Comparison of ENCODE assay signal across 9 cellular contexts in the genomic region with DNA sequence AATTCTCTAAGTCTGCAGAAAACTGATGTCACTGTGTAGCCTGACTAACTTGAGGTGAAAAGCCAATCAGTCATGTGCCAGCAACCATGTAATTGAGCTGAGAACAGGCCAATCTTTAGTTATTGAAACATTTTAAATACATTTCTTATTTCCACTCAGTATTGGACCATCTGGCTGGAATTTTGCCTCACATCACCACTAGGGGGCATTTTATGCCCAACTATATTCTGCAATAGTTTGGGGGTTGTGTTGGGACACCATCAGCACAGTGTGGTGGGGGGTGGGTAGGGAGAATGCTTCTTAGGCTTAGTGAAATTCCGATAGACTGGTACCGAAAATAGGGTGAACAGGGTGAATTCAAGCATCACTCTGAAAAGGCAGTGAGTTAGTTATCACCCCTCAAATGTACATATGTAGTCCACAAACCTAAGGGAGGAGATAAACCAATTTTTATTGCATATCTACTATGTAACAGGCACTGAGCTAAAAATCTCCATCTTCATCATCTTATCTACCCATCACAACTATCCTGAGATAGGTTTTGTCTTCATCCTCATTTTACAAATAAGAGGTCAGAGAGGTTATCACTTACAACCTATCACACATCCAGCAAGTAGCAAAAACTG. TPM values are rescaled to one million over a fixed set of nuclear protein-coding genes. Genes with fewer than 3 reads are reported as not detected.
DNase-seq lines count a peak whose midpoint lies in the region; ATAC-seq and TF ChIP-seq lines count a peak whose summit lies in the region.
"Had no signal": no experiment of that assay in that cellular context is flagged by ENCODE, and none has a peak within 500 bp of the region (broad histone marks: within the 10 kb centered on the region; RNA-seq: fewer than 3 reads in every experiment).

No MANE protein-coding gene starts in this region.

- H3K4me3 Mint-ChIP-seq in endothelial cell (ENCODE audit: unreplicated experiment) = no peak overlapping the region
- H3K4me3 Mint-ChIP-seq: effector memory CD8-positive, alpha-beta T cell had no signal

- no peak overlapping the region for H3K27ac Mint-ChIP-seq in endothelial cell (ENCODE audit: unreplicated experiment)
- H3K27ac Mint-ChIP-seq: effector memory CD8-positive, alpha-beta T cell had no signal

- H3K4me1 Mint-ChIP-seq in endothelial cell (ENCODE audit: unreplicated experiment) = no peaks in the 10 kb centered on the region

- no peaks in the 10 kb centered on the region for H3K36me3 Mint-ChIP-seq in endothelial cell (ENCODE audit: low read depth, unreplicated experiment)

- TF ChIP-seq CTCF in endothelial cell (IDR thresholded peaks at IDR 0.05; ENCODE audit: unreplicated experiment) (peak; percentile 85), retinal pigment epithelial cell (conservative IDR thresholded peaks at IDR 0.05; ENCODE audit: low read depth, low read length) (peak; percentile 87)

- H3K9me3 Mint-ChIP-seq in endothelial cell (ENCODE audit: unreplicated experiment) = no peaks in the 10 kb centered on the region
- H3K9me3 Mint-ChIP-seq: effector memory CD8-positive, alpha-beta T cell had no signal

- ATAC-seq in HG02571 (IDR thresholded peaks at IDR 0.05; ENCODE audit: unreplicated experiment) = peak; percentile 71
- ATAC-seq: effector memory CD8-positive, alpha-beta T cell had no signal

- H3K27me3 Mint-ChIP-seq in endothelial cell (ENCODE audit: unreplicated experiment) = no peaks in the 10 kb centered on the region
- H3K27me3 Mint-ChIP-seq: effector memory CD8-positive, alpha-beta T cell had no signal

- DNase-seq in stimulated activated CD4-positive, alpha-beta T cell treated with anti-CD3 and anti-CD28 coated beads, Interleukin-15, amount 100 ng/mL, for 24 hours = peak; percentile 30
- no peak for DNase-seq in stimulated activated CD4-positive, alpha-beta T cell treated with anti-CD3 and anti-CD28 coated beads, Interleukin-12 subunit alpha, Interleukin-12 subunit beta, amount 100 ng/mL, for 4 hours
- DNase-seq in NCI-H446 treated with DMSO at 0.1 percent for 48 hours (lab: John Stamatoyannopoulos, UW) = peak; percentile 11
- DNase-seq in endothelial cell (ENCODE audit: low spot score) = peak; percentile 42
- no peak for DNase-seq in retinal pigment epithelial cell (ENCODE audit: low read depth)
- no peak for DNase-seq in OCI-M2 (lab: John Stamatoyannopoulos, UW; ENCODE audit: unreplicated experiment)
- no peak for DNase-seq in GOT3 (lab: John Stamatoyannopoulos, UW)

- no peak overlapping the region for H3K4me3 ChIP-seq in retinal pigment epithelial cell (ENCODE audit: low read length)

RNA-seq across cellular contexts. Expression of a gene that starts 17.8 kb away (rescaled TPM):
- not detected for total RNA-seq in endothelial cell (ENCODE audit: unreplicated experiment)

Comparison
In these comparisons a context has a peak if more than half of its experiments do, and no peak if none do; other contexts are left out.
1. DNase-seq: peak in stimulated activated CD4-positive, alpha-beta T cell treated with anti-CD3 and anti-CD28 coated beads, Interleukin-15, amount 100 ng/mL, for 24 hours (single experiment), NCI-H446 treated with DMSO at 0.1 percent for 48 hours (single experiment) and endothelial cell (single experiment); none in stimulated activated CD4-positive, alpha-beta T cell treated with anti-CD3 and anti-CD28 coated beads, Interleukin-12 subunit alpha, Interleukin-12 subunit beta, amount 100 ng/mL, for 4 hours (single experiment), retinal pigment epithelial cell (single experiment), OCI-M2 (single experiment) and GOT3 (single experiment).